Comparison of ENCODE assay signal across 31 cellular contexts in genomic region chr5:101370240-101370639, GRCh38.
DNase-seq lines count a peak whose midpoint lies in the region; ATAC-seq and TF ChIP-seq lines count a peak whose summit lies in the region.
"Had no signal": no experiment of that assay in that cellular context is flagged by ENCODE, and none has a peak within 500 bp of the region (broad histone marks: within the 10 kb centered on the region; RNA-seq: fewer than 3 reads in every experiment).

No MANE protein-coding gene starts in this region.

- H3K4me1 Mint-ChIP-seq in Calu3 (ENCODE audit: low read depth, unreplicated experiment), result peaks cover 8% of the 10 kb centered on the region
- H3K4me1 Mint-ChIP-seq: activated B cell treated with CpG ODN at 0.5 μM for 24 hours; memory B cell; stimulated activated memory B cell treated with anti-CD40 and anti-IgM and Interleukin-4, amounts not matched to agents 10 μg/mL and 1 μg/mL and 100 μg/mL, for 72 hours had no signal

- H3K36me3 Mint-ChIP-seq in Calu3 (ENCODE audit: insufficient read depth, unreplicated experiment), result no peaks in the 10 kb centered on the region
- H3K36me3 Mint-ChIP-seq: activated CD4-positive, alpha-beta memory T cell treated with anti-CD3 and anti-CD28 coated beads for 36 hours; memory B cell; stimulated activated memory B cell treated with anti-CD40 and anti-IgM and Interleukin-4, amounts not matched to agents 10 μg/mL and 1 μg/mL and 100 μg/mL, for 72 hours had no signal

- no TSS peak for BruUV-seq in Calu3 (replicated peaks; lab: Mats Ljungman, UMichigan)

- no peak overlapping the region for H3K27ac Mint-ChIP-seq in Calu3 (ENCODE audit: unreplicated experiment)
- H3K27ac Mint-ChIP-seq: activated B cell treated with CpG ODN at 0.5 μM for 24 hours; activated CD4-positive, alpha-beta memory T cell treated with anti-CD3 and anti-CD28 coated beads for 36 hours; memory B cell; stimulated activated memory B cell treated with anti-CD40 and anti-IgM and Interleukin-4, amounts not matched to agents 10 μg/mL and 1 μg/mL and 100 μg/mL, for 72 hours had no signal

- no peak overlapping the region for H3K4me3 ChIP-seq in mucosa of descending colon
- H3K4me3 ChIP-seq: BLaER1 treated with 17β-estradiol and CSF1 and Interleukin-3, amounts not matched to agents 10 nM and 100 nM; coronary artery; MG63 had no signal

- ATAC-seq in HG03196 (IDR thresholded peaks at IDR 0.05; ENCODE audit: unreplicated experiment) (no peak), mucosa of descending colon (no peak)
- ATAC-seq: HCT116; left cardiac atrium; Panc1; stimulated activated memory B cell treated with anti-CD40 and anti-IgM and Interleukin-4, amounts not matched to agents 10 μg/mL and 1 μg/mL and 100 μg/mL, for 72 hours had no signal

- H3K36me3 ChIP-seq in mucosa of descending colon (ENCODE audit: low read depth), result no peaks in the 10 kb centered on the region
- H3K36me3 ChIP-seq: BLaER1 treated with 17β-estradiol and CSF1 and Interleukin-3, amounts not matched to agents 10 nM and 100 nM; MG63 had no signal

- intact Hi-C loops in Calu3 (cut with micrococcal nuclease; ENCODE audit: unreplicated experiment), result no loop called here
- intact Hi-C loops in mucosa of descending colon (cut with DNase I, micrococcal nuclease), result no loop called here

- CTCF ChIA-PET in Calu3 (lab: Charles Lee), result interaction anchor here (1.0 kb wide), 1 partner anchor 20 kb away, joined by 4 read pairs; no protein-coding TSS in a partner anchor

- DNase-seq in Calu3, result no peak
- DNase-seq in SK-N-DZ (ENCODE audit: low spot score), result peak; percentile 39
- peak; percentile 2 for DNase-seq in glomerular visceral epithelial cell (ENCODE audit: extremely low spot score)
- DNase-seq in renal cortical epithelial cell (ENCODE audit: low read depth), result peak; percentile 0
- no peak for DNase-seq in mucosa of descending colon
- DNase-seq in NCI-H510A treated with DMSO at 0.1 percent for 48 hours (lab: John Stamatoyannopoulos, UW), result no peak
- no peak for DNase-seq in activated gamma-delta T cell (lab: John Stamatoyannopoulos, UW)
- DNase-seq: activated B cell treated with CpG ODN at 0.5 μM for 24 hours; activated CD4-positive, alpha-beta memory T cell treated with anti-CD3 and anti-CD28 coated beads for 36 hours; activated CD8-positive, alpha-beta memory T cell treated with anti-CD3 and anti-CD28 coated beads, Interleukin-2, amount 50 U/mL, for 4 hours; activated naive CD4-positive, alpha-beta T cell treated with anti-CD3 and anti-CD28 coated beads, Interleukin-2, amount 50 U/mL, for 16 hours; amygdala; Caco-2; effector memory CD4-positive, alpha-beta T cell; foreskin melanocyte; KBM-7; left cardiac atrium; MG63; NCI-H2081; NCI-H524; SHP77 treated with DMSO at 0.1 percent for 48 hours; stimulated activated CD4-positive, alpha-beta T cell treated with anti-CD3 and anti-CD28 coated beads, Interleukin-12 subunit alpha, Interleukin-12 subunit beta, amount 100 ng/mL, for 4 hours; stimulated activated CD4-positive, alpha-beta T cell treated with anti-CD3 and anti-CD28 coated beads, Interleukin-4, amount 100 ng/mL, for 24 hours; SW 1271 had no signal

- no peak for TF ChIP-seq CTCF in Calu3 (IDR thresholded peaks at IDR 0.05; ENCODE audit: unreplicated experiment)
- TF ChIP-seq CTCF in mucosa of descending colon (IDR thresholded peaks at IDR 0.05), result no peak

- no peaks in the 10 kb centered on the region for H3K4me1 ChIP-seq in mucosa of descending colon (ENCODE audit: low read depth)
- H3K4me1 ChIP-seq: BLaER1 treated with 17β-estradiol and CSF1 and Interleukin-3, amounts not matched to agents 10 nM and 100 nM; Caco-2 had no signal

- no peaks in the 10 kb centered on the region for H3K9me3 Mint-ChIP-seq in Calu3 (ENCODE audit: low read depth, unreplicated experiment)
- H3K9me3 Mint-ChIP-seq: activated B cell treated with CpG ODN at 0.5 μM for 24 hours; activated CD4-positive, alpha-beta memory T cell treated with anti-CD3 and anti-CD28 coated beads for 36 hours; memory B cell; stimulated activated memory B cell treated with anti-CD40 and anti-IgM and Interleukin-4, amounts not matched to agents 10 μg/mL and 1 μg/mL and 100 μg/mL, for 72 hours had no signal

- no peaks in the 10 kb centered on the region for H3K9me3 ChIP-seq in mucosa of descending colon
- H3K9me3 ChIP-seq: BLaER1 treated with 17β-estradiol and CSF1 and Interleukin-3, amounts not matched to agents 10 nM and 100 nM; Caco-2; MG63 had no signal

- no peaks in the 10 kb centered on the region for H3K27me3 Mint-ChIP-seq in Calu3 (ENCODE audit: unreplicated experiment)
- H3K27me3 Mint-ChIP-seq: activated B cell treated with CpG ODN at 0.5 μM for 24 hours; activated CD4-positive, alpha-beta memory T cell treated with anti-CD3 and anti-CD28 coated beads for 36 hours; memory B cell; stimulated activated memory B cell treated with anti-CD40 and anti-IgM and Interleukin-4, amounts not matched to agents 10 μg/mL and 1 μg/mL and 100 μg/mL, for 72 hours had no signal

- peak overlapping the region; percentile 29 for H3K4me3 Mint-ChIP-seq in Calu3 (ENCODE audit: low read depth, unreplicated experiment)
- H3K4me3 Mint-ChIP-seq: activated B cell treated with CpG ODN at 0.5 μM for 24 hours; activated CD4-positive, alpha-beta memory T cell treated with anti-CD3 and anti-CD28 coated beads for 36 hours; memory B cell; stimulated activated memory B cell treated with anti-CD40 and anti-IgM and Interleukin-4, amounts not matched to agents 10 μg/mL and 1 μg/mL and 100 μg/mL, for 72 hours had no signal

Comparison
In these comparisons a context has a peak if more than half of its experiments do, and no peak if none do; other contexts are left out.
1. DNase-seq: peak in SK-N-DZ (single experiment), glomerular visceral epithelial cell (single experiment) and renal cortical epithelial cell (single experiment); none in Calu3 (single experiment), mucosa of descending colon (0 of 3), NCI-H510A treated with DMSO at 0.1 percent for 48 hours (single experiment) and activated gamma-delta T cell (single experiment).